In the genomic region with DNA sequence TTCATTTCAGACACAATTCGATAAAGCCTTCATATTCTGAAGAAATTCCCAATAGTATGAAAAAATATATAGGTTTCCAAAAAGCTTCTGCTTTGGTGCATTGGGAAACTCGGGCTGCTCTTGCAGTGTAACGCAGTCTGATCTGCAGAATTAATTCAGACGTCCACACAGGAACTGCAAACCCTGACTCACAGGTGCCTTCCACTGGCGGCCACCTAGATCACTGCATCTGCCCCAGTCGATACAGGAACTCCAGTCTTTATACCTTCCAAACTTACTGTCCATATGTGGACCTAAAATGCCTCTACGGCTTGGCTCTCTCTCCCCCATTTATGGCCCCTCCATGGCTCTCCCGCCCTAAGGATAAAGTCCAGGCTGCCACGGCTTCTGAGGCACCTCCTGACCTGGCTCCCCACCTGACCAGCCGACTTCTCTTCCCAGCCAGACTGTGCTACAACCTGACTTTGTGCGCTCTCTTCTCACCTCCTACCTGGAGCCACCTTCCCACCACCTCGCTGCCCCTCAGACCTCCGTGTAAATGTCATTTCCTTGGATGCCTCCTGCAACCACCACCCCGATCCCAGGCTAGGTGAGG, we compare ENCODE assay signal across 1 cellular context.
TF ChIP-seq lines count a peak whose summit lies in the region.

No MANE protein-coding gene starts in this region.

TF ChIP-seq in HepG2, 621 proteins besides CTCF, POLR2A, EP300 and RAD21 (continued from another document and continues in another):
- TF ChIP-seq, protein P1, sequence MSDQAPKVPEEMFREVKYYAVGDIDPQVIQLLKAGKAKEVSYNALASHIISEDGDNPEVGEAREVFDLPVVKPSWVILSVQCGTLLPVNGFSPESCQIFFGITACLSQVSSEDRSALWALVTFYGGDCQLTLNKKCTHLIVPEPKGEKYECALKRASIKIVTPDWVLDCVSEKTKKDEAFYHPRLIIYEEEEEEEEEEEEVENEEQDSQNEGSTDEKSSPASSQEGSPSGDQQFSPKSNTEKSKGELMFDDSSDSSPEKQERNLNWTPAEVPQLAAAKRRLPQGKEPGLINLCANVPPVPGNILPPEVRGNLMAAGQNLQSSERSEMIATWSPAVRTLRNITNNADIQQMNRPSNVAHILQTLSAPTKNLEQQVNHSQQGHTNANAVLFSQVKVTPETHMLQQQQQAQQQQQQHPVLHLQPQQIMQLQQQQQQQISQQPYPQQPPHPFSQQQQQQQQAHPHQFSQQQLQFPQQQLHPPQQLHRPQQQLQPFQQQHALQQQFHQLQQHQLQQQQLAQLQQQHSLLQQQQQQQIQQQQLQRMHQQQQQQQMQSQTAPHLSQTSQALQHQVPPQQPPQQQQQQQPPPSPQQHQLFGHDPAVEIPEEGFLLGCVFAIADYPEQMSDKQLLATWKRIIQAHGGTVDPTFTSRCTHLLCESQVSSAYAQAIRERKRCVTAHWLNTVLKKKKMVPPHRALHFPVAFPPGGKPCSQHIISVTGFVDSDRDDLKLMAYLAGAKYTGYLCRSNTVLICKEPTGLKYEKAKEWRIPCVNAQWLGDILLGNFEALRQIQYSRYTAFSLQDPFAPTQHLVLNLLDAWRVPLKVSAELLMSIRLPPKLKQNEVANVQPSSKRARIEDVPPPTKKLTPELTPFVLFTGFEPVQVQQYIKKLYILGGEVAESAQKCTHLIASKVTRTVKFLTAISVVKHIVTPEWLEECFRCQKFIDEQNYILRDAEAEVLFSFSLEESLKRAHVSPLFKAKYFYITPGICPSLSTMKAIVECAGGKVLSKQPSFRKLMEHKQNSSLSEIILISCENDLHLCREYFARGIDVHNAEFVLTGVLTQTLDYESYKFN (CRISPR knock-in tag; conservative IDR thresholded peaks at IDR 0.05) = peak; percentile 72
- TF ChIP-seq SNAPC2 (CRISPR knock-in tag; IDR thresholded peaks at IDR 0.05) (no peak), NPAS2 (CRISPR knock-in tag; IDR thresholded peaks at IDR 0.05; ENCODE audit: borderline replicate concordance) (no peak), PAF1 (CRISPR knock-in tag; IDR thresholded peaks at IDR 0.05) (no peak), DMAP1 (CRISPR knock-in tag; IDR thresholded peaks at IDR 0.05) (no peak), REST (IDR thresholded peaks at IDR 0.05; ENCODE audit: borderline replicate concordance in 1 of 2, low read depth in 1 of 2, low read length in 2 of 2) (no peak), THYN1 (CRISPR knock-in tag; IDR thresholded peaks at IDR 0.05; ENCODE audit: borderline replicate concordance, low read depth) (no peak), XRCC5 (optimal IDR thresholded peaks at IDR 0.05; ENCODE audit: low read length) (no peak), POLR2AphosphoS2 (IDR thresholded peaks at IDR 0.05; ENCODE audit: low read depth, low read length) (no peak), ARID3A (IDR thresholded peaks at IDR 0.05; ENCODE audit: low read depth, low read length) (0 out of 2 replicates have a peak, but pooled peaks have one; percentile 21), ZNF878 (CRISPR knock-in tag; IDR thresholded peaks at IDR 0.05) (0 out of 2 replicates have a peak, but pooled peaks have one; percentile 27), TSC22D2 (CRISPR knock-in tag; IDR thresholded peaks at IDR 0.05; ENCODE audit: borderline replicate concordance) (no peak), ZKSCAN1 (IDR thresholded peaks at IDR 0.05; ENCODE audit: low read length) (no peak), RAD51 (IDR thresholded peaks at IDR 0.05; ENCODE audit: borderline replicate concordance) (no peak), ZNF776 (CRISPR knock-in tag; IDR thresholded peaks at IDR 0.05) (no peak), SKI (IDR thresholded peaks at IDR 0.05; ENCODE audit: partially characterized antibody) (peak; percentile 70), BORCS8-MEF2B (CRISPR knock-in tag; IDR thresholded peaks at IDR 0.05) (no peak), HNF1B (CRISPR knock-in tag; IDR thresholded peaks at IDR 0.05) (no peak), ZNF451 (CRISPR knock-in tag; IDR thresholded peaks at IDR 0.05) (no peak), ZNF362 (CRISPR knock-in tag; IDR thresholded peaks at IDR 0.05; ENCODE audit: borderline replicate concordance) (no peak), ZFP90 (CRISPR knock-in tag; IDR thresholded peaks at IDR 0.05; ENCODE audit: borderline replicate concordance) (no peak), ZNF121 (CRISPR knock-in tag; IDR thresholded peaks at IDR 0.05) (no peak), TBP (CRISPR knock-in tag; IDR thresholded peaks at IDR 0.05) (no peak), ZSCAN9 (CRISPR knock-in tag; IDR thresholded peaks at IDR 0.05; ENCODE audit: borderline replicate concordance) (no peak), SOX13 (IDR thresholded peaks at IDR 0.05) (peak; percentile 28; the same call in 1 of the 2 replicates), SOX13 (CRISPR knock-in tag; conservative IDR thresholded peaks at IDR 0.05 in 1 of 2, IDR thresholded peaks at IDR 0.05 in 1 of 2) (no peak), FLYWCH1 (CRISPR knock-in tag; IDR thresholded peaks at IDR 0.05) (no peak), HNRNPH1 (optimal IDR thresholded peaks at IDR 0.05; ENCODE audit: low read depth, low read length) (no peak), CEBPZ (IDR thresholded peaks at IDR 0.05; ENCODE audit: low read length) (no peak), SUZ12 (IDR thresholded peaks at IDR 0.05; ENCODE audit: low read depth, low read length) (no peak), POLR2AphosphoS5 (IDR thresholded peaks at IDR 0.05; ENCODE audit: low read depth, low read length) (peak; percentile 12; the same call in 1 of the 2 replicates), MYNN (CRISPR knock-in tag; IDR thresholded peaks at IDR 0.05; ENCODE audit: low read depth) (no peak), NR2F1 (CRISPR knock-in tag; IDR thresholded peaks at IDR 0.05) (peak in 1 of 2 experiments; percentile 26; a peak in 1 of 4 replicates), SNAPC5 (CRISPR knock-in tag; IDR thresholded peaks at IDR 0.05; ENCODE audit: borderline replicate concordance) (no peak)
- TF ChIP-seq, protein P2, sequence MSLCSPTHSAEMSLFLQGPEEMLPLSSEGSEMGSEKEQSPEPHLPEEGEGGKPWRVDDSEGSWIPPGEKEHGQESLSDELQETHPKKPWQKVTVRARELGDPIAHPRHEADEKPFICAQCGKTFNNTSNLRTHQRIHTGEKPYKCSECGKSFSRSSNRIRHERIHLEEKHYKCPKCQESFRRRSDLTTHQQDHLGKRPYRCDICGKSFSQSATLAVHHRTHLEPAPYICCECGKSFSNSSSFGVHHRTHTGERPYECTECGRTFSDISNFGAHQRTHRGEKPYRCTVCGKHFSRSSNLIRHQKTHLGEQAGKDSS (CRISPR knock-in tag; IDR thresholded peaks at IDR 0.05; ENCODE audit: borderline replicate concordance, low read depth) = no peak
- TF ChIP-seq, protein P3, sequence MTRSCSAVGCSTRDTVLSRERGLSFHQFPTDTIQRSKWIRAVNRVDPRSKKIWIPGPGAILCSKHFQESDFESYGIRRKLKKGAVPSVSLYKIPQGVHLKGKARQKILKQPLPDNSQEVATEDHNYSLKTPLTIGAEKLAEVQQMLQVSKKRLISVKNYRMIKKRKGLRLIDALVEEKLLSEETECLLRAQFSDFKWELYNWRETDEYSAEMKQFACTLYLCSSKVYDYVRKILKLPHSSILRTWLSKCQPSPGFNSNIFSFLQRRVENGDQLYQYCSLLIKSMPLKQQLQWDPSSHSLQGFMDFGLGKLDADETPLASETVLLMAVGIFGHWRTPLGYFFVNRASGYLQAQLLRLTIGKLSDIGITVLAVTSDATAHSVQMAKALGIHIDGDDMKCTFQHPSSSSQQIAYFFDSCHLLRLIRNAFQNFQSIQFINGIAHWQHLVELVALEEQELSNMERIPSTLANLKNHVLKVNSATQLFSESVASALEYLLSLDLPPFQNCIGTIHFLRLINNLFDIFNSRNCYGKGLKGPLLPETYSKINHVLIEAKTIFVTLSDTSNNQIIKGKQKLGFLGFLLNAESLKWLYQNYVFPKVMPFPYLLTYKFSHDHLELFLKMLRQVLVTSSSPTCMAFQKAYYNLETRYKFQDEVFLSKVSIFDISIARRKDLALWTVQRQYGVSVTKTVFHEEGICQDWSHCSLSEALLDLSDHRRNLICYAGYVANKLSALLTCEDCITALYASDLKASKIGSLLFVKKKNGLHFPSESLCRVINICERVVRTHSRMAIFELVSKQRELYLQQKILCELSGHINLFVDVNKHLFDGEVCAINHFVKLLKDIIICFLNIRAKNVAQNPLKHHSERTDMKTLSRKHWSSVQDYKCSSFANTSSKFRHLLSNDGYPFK (CRISPR knock-in tag; IDR thresholded peaks at IDR 0.05; ENCODE audit: borderline replicate concordance) = no peak
- TF ChIP-seq, protein P4, sequence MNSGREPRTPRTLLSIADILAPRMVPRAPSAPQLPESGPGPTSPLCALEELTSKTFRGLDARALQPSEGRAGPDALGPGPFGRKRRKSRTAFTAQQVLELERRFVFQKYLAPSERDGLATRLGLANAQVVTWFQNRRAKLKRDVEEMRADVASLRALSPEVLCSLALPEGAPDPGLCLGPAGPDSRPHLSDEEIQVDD (CRISPR knock-in tag; IDR thresholded peaks at IDR 0.05; ENCODE audit: borderline replicate concordance) = no peak
